ENCODE assay signal across 25 cellular contexts in the genomic region with DNA sequence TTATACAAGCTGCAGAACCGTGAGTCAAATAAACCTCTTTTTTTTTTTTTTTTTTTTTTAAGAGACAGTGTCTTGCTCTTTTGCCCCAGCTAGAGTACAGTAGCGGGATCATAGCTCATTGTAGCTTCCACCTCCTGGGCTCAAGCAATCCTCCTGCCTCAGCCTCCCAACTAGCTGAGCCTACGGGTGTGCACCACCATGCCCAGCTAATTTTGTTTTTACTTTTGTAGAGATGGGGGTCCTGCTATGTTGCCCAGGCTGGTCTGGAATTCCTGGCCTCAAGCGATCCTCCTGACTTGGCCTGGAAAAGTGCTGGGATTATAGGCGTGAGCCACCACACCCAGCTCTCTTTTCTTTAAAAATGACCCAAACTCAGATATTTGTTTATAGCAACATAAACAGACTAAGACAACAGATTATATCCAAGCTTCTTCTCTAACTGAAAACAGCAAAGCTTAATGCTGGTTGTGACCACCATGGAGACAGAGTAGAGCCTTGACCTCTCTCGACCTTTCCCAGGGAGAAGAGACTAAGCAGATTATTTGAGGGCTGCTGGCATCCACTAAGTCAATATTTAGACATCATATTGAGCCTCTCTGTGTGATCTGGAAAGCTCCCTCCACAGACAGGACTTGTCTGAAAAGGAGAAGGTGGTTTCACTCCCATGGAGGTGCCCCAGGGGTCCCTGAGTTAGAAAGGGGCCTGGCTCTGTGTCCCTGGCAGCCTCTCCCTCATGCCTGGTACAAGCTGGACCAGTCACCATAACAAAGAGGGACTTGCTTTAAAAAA.
"Had no signal": no experiment of that assay in that cellular context is flagged by ENCODE, and none has a peak within 500 bp of the region (broad histone marks: within the 10 kb centered on the region; RNA-seq: fewer than 3 reads in every experiment).

No MANE protein-coding gene starts in this region.

- DNase-seq: activated CD4-positive, alpha-beta T cell treated with anti-CD3 and anti-CD28 coated beads for 4 hours; activated CD4-positive, alpha-beta T cell treated with anti-CD3 and anti-CD28 coated beads, Interleukin-2, amount 50 U/mL, for 4 hours; activated effector memory CD4-positive, alpha-beta T cell treated with Interleukin-2 at 50 U/mL for 16 hours; activated naive CD4-positive, alpha-beta T cell treated with Interleukin-2 at 50 U/mL for 16 hours; activated naive CD8-positive, alpha-beta T cell treated with anti-CD3 and anti-CD28 coated beads, Interleukin-2, amount 10 ng/mL, durations not matched to agents 7 days and 5 days; activated T-cell treated with anti-CD3 and anti-CD28 coated beads for 4 hours; cortex of kidney; foreskin keratinocyte; heart left ventricle; lower lobe of right lung; mesenchymal stem cell; natural killer cell; sigmoid colon; small intestine; stimulated activated CD4-positive, alpha-beta T cell treated with anti-CD3 and anti-CD28 coated beads, Interleukin-1b, Interleukin-23, amount 100 ng/mL, for 48 hours; stimulated activated CD4-positive, alpha-beta T cell treated with anti-CD3 and anti-CD28 coated beads, Interleukin-4, amount 100 ng/mL, for 4 hours; stimulated activated CD8-positive, alpha-beta memory T cell treated with anti-CD3 and anti-CD28 coated beads, Interleukin-4, amount 100 ng/mL, for 48 hours; stimulated activated naive CD8-positive, alpha-beta T cell treated with anti-CD3 and anti-CD28 coated beads, Interleukin-15, amount 100 ng/mL, for 72 hours; substantia nigra; T-cell had no signal

- H3K27ac Mint-ChIP-seq: activated naive CD8-positive, alpha-beta T cell treated with anti-CD3 and anti-CD28 coated beads, Interleukin-2, amount 10 ng/mL, durations not matched to agents 7 days and 5 days; natural killer cell; stimulated activated memory B cell treated with anti-CD40 and anti-IgM and Interleukin-4, amounts not matched to agents 10 μg/mL and 1 μg/mL and 100 μg/mL, for 72 hours; stimulated activated naive CD8-positive, alpha-beta T cell treated with anti-CD3 and anti-CD28 coated beads, Interleukin-15, amount 100 ng/mL, for 72 hours; T-cell; T-helper 2 cell treated with Interferon-gamma antibody and Interleukin-4, amounts not matched to agents 5 μg/mL and 100 μg/mL, for 36 hours had no signal

- H3K9me3 Mint-ChIP-seq: activated naive CD8-positive, alpha-beta T cell treated with anti-CD3 and anti-CD28 coated beads, Interleukin-2, amount 10 ng/mL, durations not matched to agents 7 days and 5 days; natural killer cell; stimulated activated naive CD8-positive, alpha-beta T cell treated with anti-CD3 and anti-CD28 coated beads, Interleukin-15, amount 100 ng/mL, for 72 hours; T-cell; T-helper 2 cell treated with Interferon-gamma antibody and Interleukin-4, amounts not matched to agents 5 μg/mL and 100 μg/mL, for 36 hours had no signal

- H3K4me3 Mint-ChIP-seq: activated naive CD8-positive, alpha-beta T cell treated with anti-CD3 and anti-CD28 coated beads, Interleukin-2, amount 10 ng/mL, durations not matched to agents 7 days and 5 days; brain; natural killer cell; stimulated activated memory B cell treated with anti-CD40 and anti-IgM and Interleukin-4, amounts not matched to agents 10 μg/mL and 1 μg/mL and 100 μg/mL, for 72 hours; stimulated activated naive CD8-positive, alpha-beta T cell treated with anti-CD3 and anti-CD28 coated beads, Interleukin-15, amount 100 ng/mL, for 72 hours; T-cell; T-helper 2 cell treated with Interferon-gamma antibody and Interleukin-4, amounts not matched to agents 5 μg/mL and 100 μg/mL, for 36 hours had no signal

- H3K27me3 ChIP-seq: ascending aorta, foreskin keratinocyte had no signal

- H3K36me3 Mint-ChIP-seq: activated naive CD8-positive, alpha-beta T cell treated with anti-CD3 and anti-CD28 coated beads, Interleukin-2, amount 10 ng/mL, durations not matched to agents 7 days and 5 days; brain; natural killer cell; stimulated activated memory B cell treated with anti-CD40 and anti-IgM and Interleukin-4, amounts not matched to agents 10 μg/mL and 1 μg/mL and 100 μg/mL, for 72 hours; T-cell had no signal

- H3K27ac ChIP-seq: ascending aorta, foreskin keratinocyte, heart left ventricle, lower lobe of right lung, sigmoid colon, tibial artery had no signal

- H3K4me3 ChIP-seq: ascending aorta, heart left ventricle, lower lobe of right lung, sigmoid colon, tibial artery had no signal

- H3K27me3 Mint-ChIP-seq: activated naive CD8-positive, alpha-beta T cell treated with anti-CD3 and anti-CD28 coated beads, Interleukin-2, amount 10 ng/mL, durations not matched to agents 7 days and 5 days had no signal

- H3K9me3 ChIP-seq: ascending aorta, heart left ventricle, lower lobe of right lung, sigmoid colon, tibial artery had no signal

- H3K4me1 ChIP-seq: ascending aorta, foreskin keratinocyte, heart left ventricle, lower lobe of right lung, sigmoid colon, tibial artery had no signal

- ATAC-seq: foreskin keratinocyte; heart left ventricle; lower lobe of right lung; natural killer cell; stimulated activated memory B cell treated with anti-CD40 and anti-IgM and Interleukin-4, amounts not matched to agents 10 μg/mL and 1 μg/mL and 100 μg/mL, for 72 hours; stimulated activated naive CD8-positive, alpha-beta T cell treated with anti-CD3 and anti-CD28 coated beads, Interleukin-15, amount 100 ng/mL, for 72 hours; T-cell had no signal

- H3K4me1 Mint-ChIP-seq: activated naive CD8-positive, alpha-beta T cell treated with anti-CD3 and anti-CD28 coated beads, Interleukin-2, amount 10 ng/mL, durations not matched to agents 7 days and 5 days; natural killer cell; stimulated activated memory B cell treated with anti-CD40 and anti-IgM and Interleukin-4, amounts not matched to agents 10 μg/mL and 1 μg/mL and 100 μg/mL, for 72 hours; stimulated activated naive CD8-positive, alpha-beta T cell treated with anti-CD3 and anti-CD28 coated beads, Interleukin-15, amount 100 ng/mL, for 72 hours; T-cell had no signal

- H3K36me3 ChIP-seq: ascending aorta, heart left ventricle, lower lobe of right lung, sigmoid colon, tibial artery had no signal
